4 cellular contexts compared by ENCODE assay signal in genomic region chr11:129185082-129185481, GRCh38. TPM values are rescaled to one million over a fixed set of nuclear protein-coding genes. Genes with fewer than 3 reads are reported as not detected.
DNase-seq lines count a peak whose midpoint lies in the region; ATAC-seq, FAIRE-seq and TF ChIP-seq lines count a peak whose summit lies in the region.
"Not testable (repeated sequence)": the region's sequence is repeated elsewhere in the genome, so short reads cannot be mapped to it uniquely, and the experiment has no call there.

No MANE protein-coding gene starts in this region.

- in situ Hi-C loops in HepG2 (cut with HindIII; ENCODE audit: extremely low pct_ligation_motif_present, low pct_unique_long_range_greater_than_20kb), result not testable (repeated sequence)

- not testable (repeated sequence) for H3K27ac ChIP-seq in HEK293 (ENCODE audit: extremely low read depth, low read depth, low read length); HepG2 (ENCODE audit: extremely low read length, insufficient read depth, low read length)

- H3K4me3 ChIP-seq in HEK293 (ENCODE audit: low read depth, low read length); HepG2 (replicated peaks in 1 of 3; ENCODE audit: insufficient read depth in 1 of 3, low read depth in 2 of 3, low read length in 3 of 3): not testable (repeated sequence)

- TF ChIP-seq POLR2A in HepG2 (IDR thresholded peaks at IDR 0.05; ENCODE audit: insufficient read depth in 1 of 2, low read depth in 2 of 2, low read length in 2 of 2), result not testable (repeated sequence)

- H3K36me3 Mint-ChIP-seq in WTC11 (peaks cover 18% of the 10 kb centered on the region), type B pancreatic cell (peaks cover 14% of the 10 kb centered on the region)

- ATAC-seq in WTC11, HepG2: not testable (repeated sequence)

- not testable (repeated sequence) for H3K27me3 ChIP-seq in HepG2 (ENCODE audit: control insufficient read depth in 1 of 2, insufficient read depth in 2 of 2, low read length in 2 of 2)

- H3K9me3 Mint-ChIP-seq in WTC11 (peaks cover 29% of the 10 kb centered on the region), type B pancreatic cell (peaks cover 11% of the 10 kb centered on the region)

- not testable (repeated sequence) for H3K4me3 Mint-ChIP-seq in WTC11, type B pancreatic cell

- TF ChIP-seq EP300 in HepG2 (IDR thresholded peaks at IDR 0.05; ENCODE audit: low read depth in 2 of 2, low read length in 2 of 2); HepG2 (CRISPR knock-in tag; IDR thresholded peaks at IDR 0.05; ENCODE audit: borderline replicate concordance): not testable (repeated sequence)

- DNase-seq in WTC11 (ENCODE audit: low spot score); HepG2 (ENCODE audit: low spot score); type B pancreatic cell (ENCODE audit: extremely low spot score, unreplicated experiment): not testable (repeated sequence)

- not testable (repeated sequence) for H4K20me1 ChIP-seq in HepG2 (ENCODE audit: insufficient read depth, low read length)

- H3K36me3 ChIP-seq in HEK293 (ENCODE audit: control insufficient read depth in 2 of 2, insufficient read depth in 1 of 2, low read length in 2 of 2); HepG2 (replicated peaks in 1 of 2; ENCODE audit: control insufficient read depth in 1 of 2, insufficient read depth in 2 of 2, low read length in 2 of 2): not testable (repeated sequence)

- not testable (repeated sequence) for FAIRE-seq in HepG2 (lab: Jason Lieb, UNC)

- H3K4me1 ChIP-seq in HEK293 (ENCODE audit: control insufficient read depth, insufficient read depth, low read length), result not testable (repeated sequence)
- peaks cover 12% of the 10 kb centered on the region for H3K4me1 ChIP-seq in HepG2 (ENCODE audit: insufficient read depth, low read length)

- intact Hi-C loops in HepG2 (cut with micrococcal nuclease; ENCODE audit: unreplicated experiment), result not testable (repeated sequence)

- 80% methylated on average over 2 of the region's 2 CpGs for WGBS in HepG2 (ENCODE audit: low lambda C conversion rate)

- not testable (repeated sequence) for H3K4me2 ChIP-seq in HepG2 (ENCODE audit: low read depth, low read length)

- not testable (repeated sequence) for H3K9me3 ChIP-seq in HEK293 (ENCODE audit: control insufficient read depth, insufficient read depth, low read depth, low read length); HepG2 (ENCODE audit: low read length)

- not testable (repeated sequence) for H3K27me3 Mint-ChIP-seq in WTC11 (ENCODE audit: low read depth); type B pancreatic cell

- not testable (repeated sequence) for BruUV-seq in HepG2 (replicated peaks; lab: Mats Ljungman, UMichigan)

- CTCF ChIA-PET in HEK293 (lab: Yijun Ruan, JAX); WTC11 (lab: Charles Lee); HepG2 (lab: Yijun Ruan, JAX; ENCODE audit: low intra/inter-chr PET ratio, low total read pairs): not testable (repeated sequence)

- H3K79me2 ChIP-seq in HepG2 (ENCODE audit: insufficient read depth, low read length), result peaks cover 12% of the 10 kb centered on the region

- H3K9ac ChIP-seq in HepG2 (ENCODE audit: insufficient read depth, low read depth, low read length), result not testable (repeated sequence)

- not testable (repeated sequence) for H3K27ac Mint-ChIP-seq in WTC11
- peak overlapping the region; percentile 37 for H3K27ac Mint-ChIP-seq in type B pancreatic cell

- peaks cover 24% of the 10 kb centered on the region for H3K4me1 Mint-ChIP-seq in WTC11
- not testable (repeated sequence) for H3K4me1 Mint-ChIP-seq in type B pancreatic cell (ENCODE audit: unreplicated experiment)

- POLR2A ChIA-PET in HEK293 (lab: Yijun Ruan, JAX); WTC11 (lab: Charles Lee); HepG2 (lab: Yijun Ruan, JAX): not testable (repeated sequence)

- TF ChIP-seq CTCF in HEK293 (tag by site-specific recombination; IDR thresholded peaks at IDR 0.05); WTC11 (IDR thresholded peaks at IDR 0.05); HepG2 (CRISPR knock-in tag; IDR thresholded peaks at IDR 0.05); type B pancreatic cell (conservative IDR thresholded peaks at IDR 0.05): not testable (repeated sequence)

- not testable (repeated sequence) for TF ChIP-seq RAD21 in HepG2 (CRISPR knock-in tag; IDR thresholded peaks at IDR 0.05)

- H2AFZ ChIP-seq in HepG2 (ENCODE audit: low read length), result not testable (repeated sequence)

TF ChIP-seq in HEK293, 187 proteins besides CTCF, POLR2A, EP300 and RAD21:
- peak; percentile 54; the same call in 1 of the 2 replicates for TF ChIP-seq ZNF146 (tag by site-specific recombination; IDR thresholded peaks at IDR 0.05)

TF ChIP-seq in WTC11, 78 proteins besides CTCF, POLR2A, EP300 and RAD21:
- TF ChIP-seq GTF2I (CRISPR knock-in tag; conservative IDR thresholded peaks at IDR 0.05), result 0 out of 2 replicates have a peak, but pooled peaks have one; percentile 6

TF ChIP-seq in HepG2, 621 proteins besides CTCF, POLR2A, EP300 and RAD21:
- TF ChIP-seq ATF7 (IDR thresholded peaks at IDR 0.05), result peak; percentile 59
- TF ChIP-seq ATF7 (CRISPR knock-in tag; IDR thresholded peaks at IDR 0.05), result not testable (repeated sequence)
TF ChIP-seq in HepG2: peak in this region for 1; not testable (repeated sequence) for 620.

RNA-seq across cellular contexts. Expression of gene ARHGAP32, which starts 7.0 kb away (rescaled TPM):
- total RNA-seq in WTC11 (2021) (22.6 to 25.6 TPM (median 25.3 TPM) in 3 replicates), HepG2 (2016; rRNA removed; fragmentation: Illumina TruSeq; extraction: Trizol) (6.3 and 8.3 TPM in 2 replicates), type B pancreatic cell (ENCODE audit: low replicate concordance) (41.6 and 50.7 TPM in 2 replicates)
- 21.8 and 24.5 TPM in 2 replicates for total RNA-seq in HepG2 (2016; cell fraction: cytosol; rRNA removed; fragmentation: Illumina TruSeq; extraction: Trizol; ENCODE audit: low read depth)
- 7.2 and 8.3 TPM in 2 replicates for total RNA-seq in HepG2 (2016; cell fraction: insoluble cytoplasmic fraction; rRNA removed; fragmentation: Illumina TruSeq; extraction: Trizol)
- total RNA-seq in HepG2 (2016; cell fraction: membrane; rRNA removed; fragmentation: Illumina TruSeq; extraction: Trizol), result 9.4 and 10.7 TPM in 2 replicates
- 12.7 and 17.3 TPM in 2 replicates for total RNA-seq in HepG2 (2016; cell fraction: nucleus; rRNA removed; fragmentation: Illumina TruSeq; extraction: Trizol)
- polyA plus RNA-seq in HepG2 (2011; rRNA removed), result 6.6 and 8.2 TPM in 2 replicates
- polyA plus RNA-seq in HepG2 (2011; cell fraction: cytosol; rRNA removed), result 5.4 and 5.7 TPM in 2 replicates
- 11.8 and 12.2 TPM in 2 replicates for polyA plus RNA-seq in HepG2 (2011; cell fraction: nucleus; rRNA removed)
- 4.1 and 5.0 TPM in 2 replicates for polyA plus RNA-seq in HepG2 (2012)
- polyA plus RNA-seq in HepG2 (2016; cell fraction: cytosol; fragmentation: Illumina TruSeq; extraction: Trizol; ENCODE audit: low read depth), result 0.71 and 0.82 TPM in 2 replicates
- polyA plus RNA-seq in HepG2 (2016; cell fraction: insoluble cytoplasmic fraction; fragmentation: Illumina TruSeq; extraction: Trizol; ENCODE audit: low read depth), result 4.4 and 4.7 TPM in 2 replicates
- polyA plus RNA-seq in HepG2 (2016; cell fraction: membrane; fragmentation: Illumina TruSeq; extraction: Trizol; ENCODE audit: low read depth), result 1.1 TPM in 2 replicates
- 10.0 and 10.5 TPM in 2 replicates for polyA plus RNA-seq in HepG2 (2016; cell fraction: nucleus; fragmentation: Illumina TruSeq; extraction: Trizol; ENCODE audit: insufficient read depth, low read depth)
- 8.1 and 27.5 TPM in 2 replicates for polyA minus RNA-seq in HepG2 (2011; rRNA and poly(A)+ RNA removed; ENCODE audit: low replicate concordance)
- 12.5 and 12.9 TPM in 2 replicates for polyA minus RNA-seq in HepG2 (2011; cell fraction: cytosol; rRNA and poly(A)+ RNA removed)
- 30.4 and 32.9 TPM in 2 replicates for polyA minus RNA-seq in HepG2 (2011; cell fraction: nucleus; rRNA and poly(A)+ RNA removed)
